12 cellular contexts compared by ENCODE assay signal in genomic region chr3:177722386-177722785, GRCh38.
"Had no signal": no experiment of that assay in that cellular context is flagged by ENCODE, and none has a peak within 500 bp of the region (broad histone marks: within the 10 kb centered on the region; RNA-seq: fewer than 3 reads in every experiment).

No MANE protein-coding gene starts in this region.

- ATAC-seq: activated T-cell treated with anti-CD3 and anti-CD28 coated beads, Interleukin-2, amount 50 U/mL, for 4 hours; naive thymus-derived CD8-positive, alpha-beta T cell had no signal

- H3K36me3 ChIP-seq: cardiac muscle cell had no signal

- H3K27ac ChIP-seq: cardiac muscle cell had no signal

- DNase-seq: activated CD4-positive, alpha-beta memory T cell treated with anti-CD3 and anti-CD28 coated beads for 36 hours; activated gamma-delta T cell treated with Interleukin-2 at 50 U/mL for 16 hours; activated naive CD8-positive, alpha-beta T cell treated with anti-CD3 and anti-CD28 coated beads, Interleukin-2, amount 10 ng/mL, durations not matched to agents 7 days and 5 days; activated T-cell treated with anti-CD3 and anti-CD28 coated beads, Interleukin-2, amount 50 U/mL, for 4 hours; aorta; naive thymus-derived CD8-positive, alpha-beta T cell; occipital lobe; stimulated activated CD4-positive, alpha-beta T cell treated with anti-CD3 and anti-CD28 coated beads, Interleukin-15, amount 100 ng/mL, for 24 hours; stimulated activated CD4-positive, alpha-beta T cell treated with anti-CD3 and anti-CD28 coated beads, Interleukin-4, amount 100 ng/mL, for 24 hours; T-helper 9 cell had no signal

- H3K27me3 ChIP-seq: cardiac muscle cell had no signal

- H3K4me3 ChIP-seq: cardiac muscle cell, lung had no signal
